In genomic region chr9:72271617-72272478, GRCh38 we compare ENCODE assay signal across 8 cellular contexts.
DNase-seq lines count a peak whose midpoint lies in the region; ATAC-seq and TF ChIP-seq lines count a peak whose summit lies in the region.

No MANE protein-coding gene starts in this region.

- H3K4me3 ChIP-seq in Panc1 (ENCODE audit: low read depth in 2 of 2, low read length in 2 of 2) (no peak overlapping the region), astrocyte of the cerebellum (ENCODE audit: low read depth, low read length) (no peak overlapping the region)

- intact Hi-C loops in Panc1 (cut with micrococcal nuclease; ENCODE audit: unreplicated experiment): loop anchor here (1.0 to 5.0 kb wide), 3 partner anchors 70 to 470 kb away; no protein-coding TSS in a partner anchor

- DNase-seq in Panc1 (ENCODE audit: low read depth, low spot score) (peak; percentile 22), astrocyte of the cerebellum (ENCODE audit: low read depth) (peak; percentile 33), hippocampal formation (lab: John Stamatoyannopoulos, UW) (peak; percentile 18 to 40)
- DNase-seq in stimulated activated CD4-positive, alpha-beta T cell treated with anti-CD3 and anti-CD28 coated beads, Interleukin-12 subunit alpha, Interleukin-12 subunit beta, amount 100 ng/mL, for 48 hours (ENCODE audit: low read depth in 2 of 3, low spot score in 1 of 3): peak; percentile 8 to 74 (median 30)

- H3K27ac ChIP-seq in C4-2B (no peak overlapping the region), Panc1 (ENCODE audit: low read length) (no peak overlapping the region)

- H3K27me3 ChIP-seq in Panc1 (ENCODE audit: control insufficient read depth, insufficient read depth, low read length): no peaks in the 10 kb centered on the region

- TF ChIP-seq CTCF in C4-2B (conservative IDR thresholded peaks at IDR 0.05) (peak; percentile 92), Panc1 (IDR thresholded peaks at IDR 0.05) (peak; percentile 76), astrocyte of the cerebellum (IDR thresholded peaks at IDR 0.05; ENCODE audit: low read depth, low read length, missing control alignments) (peak; percentile 89)

- BruUV-seq in Panc1 (replicated peaks; lab: Mats Ljungman, UMichigan): no TSS peak

- POLR2A ChIA-PET in Panc1 (lab: Charles Lee): no interaction called here

- in situ Hi-C loops in Panc1 (cut with HindIII; ENCODE audit: low pct_unique_long_range_greater_than_20kb, low sequenced_read_pairs) (loop anchor here (10.0 kb wide), 1 partner anchor 227 kb away; no protein-coding TSS in a partner anchor), astrocyte of the cerebellum (cut with HindIII; ENCODE audit: low sequenced_read_pairs) (loop anchor here (5.0 to 25.0 kb wide), 2 partner anchors 485 to 545 kb away; no protein-coding TSS in a partner anchor)

- H3K4me1 ChIP-seq in Panc1 (ENCODE audit: control insufficient read depth, insufficient read depth, low read length): no peaks in the 10 kb centered on the region

- CTCF ChIA-PET in Panc1 (lab: Charles Lee): interaction anchor here (0.7 to 2.6 kb wide), 2 partner anchors 233 to 248 kb away, joined by 5 to 16 read pairs; no protein-coding TSS in a partner anchor

- H3K36me3 ChIP-seq in Panc1 (ENCODE audit: control insufficient read depth, insufficient read depth, low read length): no peaks in the 10 kb centered on the region

- H3K9me3 ChIP-seq in Panc1 (ENCODE audit: control insufficient read depth, insufficient read depth, low read depth, low read length): no peaks in the 10 kb centered on the region

- ATAC-seq in GM18498 (IDR thresholded peaks at IDR 0.05; ENCODE audit: unreplicated experiment): peak; percentile 53
- peak; percentile 44 for ATAC-seq in HG03378 (IDR thresholded peaks at IDR 0.05; ENCODE audit: unreplicated experiment)
- peak; percentile 81; the same call in 1 of the 2 replicates for ATAC-seq in Panc1
- no peak for ATAC-seq in GM21619 (IDR thresholded peaks at IDR 0.05; ENCODE audit: unreplicated experiment)
